ENCODE assay signal across 20 cellular contexts in genomic region chr11:45669956-45670355, GRCh38.
"Had no signal": no experiment of that assay in that cellular context is flagged by ENCODE, and none has a peak within 500 bp of the region (broad histone marks: within the 10 kb centered on the region; RNA-seq: fewer than 3 reads in every experiment).

No MANE protein-coding gene starts in this region.

- FAIRE-seq: colon had no signal

- H3K4me2 ChIP-seq: hepatocyte had no signal

- H3K4me3 ChIP-seq: coronary artery, esophagus squamous epithelium, gastrocnemius medialis, heart left ventricle, hepatocyte, left lung, lower lobe of right lung, mucosa of descending colon had no signal

- ATAC-seq: gastrocnemius medialis, heart left ventricle, left cardiac atrium, left lung, left ventricle myocardium superior, lower lobe of right lung, mucosa of descending colon had no signal

- H3K36me3 ChIP-seq: esophagus squamous epithelium, gastrocnemius medialis, heart left ventricle, left lung, lower lobe of right lung had no signal

- H3K27ac ChIP-seq: coronary artery, epithelial cell of prostate, esophagus squamous epithelium, gastrocnemius medialis, heart left ventricle, hepatocyte, left lung, lower lobe of right lung had no signal

- H2AFZ ChIP-seq: hepatocyte had no signal

- DNase-seq: effector CD8-positive, alpha-beta T cell; erythroblast; esophagus squamous epithelium; foreskin fibroblast; foreskin melanocyte; gastrocnemius medialis; heart left ventricle; hypothalamus; immature natural killer cell; islet precursor cell; left cardiac atrium; left lung; left ventricle myocardium superior; lower lobe of right lung; mesenchymal stem cell; mucosa of descending colon had no signal

- H3K4me1 ChIP-seq: gastrocnemius medialis had no signal

- H3K79me2 ChIP-seq: hepatocyte had no signal

- H3K9me3 ChIP-seq: esophagus squamous epithelium, gastrocnemius medialis, heart left ventricle, left lung, lower lobe of right lung, mucosa of descending colon had no signal
